Comparison of ENCODE assay signal across 15 cellular contexts in genomic region chr7:156014808-156015207, GRCh38.
A peak's percentile ranks its signal among the peaks of the same experiment; 100 is the strongest.
DNase-seq lines count a peak whose midpoint lies in the region; ATAC-seq and TF ChIP-seq lines count a peak whose summit lies in the region.
"Had no signal": no experiment of that assay in that cellular context is flagged by ENCODE, and none has a peak within 500 bp of the region (broad histone marks: within the 10 kb centered on the region; RNA-seq: fewer than 3 reads in every experiment).

No MANE protein-coding gene starts in this region.

- intact Hi-C loops in activated CD4-positive, alpha-beta T cell treated with anti-CD3 and anti-CD28 coated beads for 36 hours (cut with DNase I, micrococcal nuclease) = no loop called here
- intact Hi-C loops in natural killer cell (cut with micrococcal nuclease) = no loop called here

- H2AFZ ChIP-seq in osteoblast (ENCODE audit: low read length) = no peak overlapping the region
- H2AFZ ChIP-seq: GM23338 had no signal

- H3K36me3 ChIP-seq in osteoblast (ENCODE audit: insufficient read depth, low read length) = no peaks in the 10 kb centered on the region

- H3K27me3 Mint-ChIP-seq in activated CD4-positive, alpha-beta T cell treated with anti-CD3 and anti-CD28 coated beads, Interleukin-2, amount 10 ng/mL, durations not matched to agents 7 days and 5 days = peaks cover 4% of the 10 kb centered on the region
- peaks cover 2% of the 10 kb centered on the region for H3K27me3 Mint-ChIP-seq in activated CD4-positive, alpha-beta T cell treated with anti-CD3 and anti-CD28 coated beads for 36 hours
- H3K27me3 Mint-ChIP-seq in natural killer cell treated with Interleukin-12 subunit alpha and Interleukin-12 subunit beta and Interleukin-15 and Interleukin-18, amount 100 ng/mL, for 72 hours = peaks cover 8 to 9% of the 10 kb centered on the region in 2 donors
- H3K27me3 Mint-ChIP-seq in natural killer cell (ENCODE audit: low read depth in 2 of 2) = peaks cover 0 to 6% of the 10 kb centered on the region in 2 donors

- H3K27ac ChIP-seq in osteoblast (ENCODE audit: low read depth, low read length) = no peak overlapping the region
- H3K27ac ChIP-seq: 22Rv1 had no signal

- no peaks in the 10 kb centered on the region for H4K20me1 ChIP-seq in osteoblast (ENCODE audit: insufficient read depth, low read length)

- no peaks in the 10 kb centered on the region for H3K4me1 ChIP-seq in osteoblast (ENCODE audit: insufficient read depth, low read length)

- H3K4me2 ChIP-seq in osteoblast (ENCODE audit: insufficient read depth, low read length) = no peak overlapping the region
- H3K4me2 ChIP-seq: GM23338 had no signal

- peaks cover 10% of the 10 kb centered on the region for H3K9me3 Mint-ChIP-seq in activated CD4-positive, alpha-beta T cell treated with anti-CD3 and anti-CD28 coated beads, Interleukin-2, amount 10 ng/mL, durations not matched to agents 7 days and 5 days
- peaks cover 13% of the 10 kb centered on the region for H3K9me3 Mint-ChIP-seq in activated CD4-positive, alpha-beta T cell treated with anti-CD3 and anti-CD28 coated beads for 36 hours (ENCODE audit: low read depth)
- H3K9me3 Mint-ChIP-seq in natural killer cell treated with Interleukin-12 subunit alpha and Interleukin-12 subunit beta and Interleukin-15 and Interleukin-18, amount 100 ng/mL, for 72 hours = no peaks in the 10 kb centered on the region
- H3K9me3 Mint-ChIP-seq in natural killer cell = peaks cover 2 to 4% of the 10 kb centered on the region in 2 donors
- H3K9me3 Mint-ChIP-seq: GM23338 had no signal

- H3K4me3 Mint-ChIP-seq in activated CD4-positive, alpha-beta T cell treated with anti-CD3 and anti-CD28 coated beads, Interleukin-2, amount 10 ng/mL, durations not matched to agents 7 days and 5 days = no peak overlapping the region
- no peak overlapping the region for H3K4me3 Mint-ChIP-seq in activated CD4-positive, alpha-beta T cell treated with anti-CD3 and anti-CD28 coated beads for 36 hours
- no peak overlapping the region for H3K4me3 Mint-ChIP-seq in natural killer cell treated with Interleukin-12 subunit alpha and Interleukin-12 subunit beta and Interleukin-15 and Interleukin-18, amount 100 ng/mL, for 72 hours
- no peak overlapping the region for H3K4me3 Mint-ChIP-seq in natural killer cell
- H3K4me3 Mint-ChIP-seq: CD14-positive monocyte; CD8-positive, alpha-beta T cell; GM23338 had no signal

- POLR2A ChIA-PET in activated CD4-positive, alpha-beta T cell treated with anti-CD3 and anti-CD28 coated beads, Interleukin-2, amount 10 ng/mL, durations not matched to agents 7 days and 5 days (lab: Charles Lee) = no interaction called here
- POLR2A ChIA-PET in activated CD4-positive, alpha-beta T cell treated with anti-CD3 and anti-CD28 coated beads for 36 hours (lab: Charles Lee) = no interaction called here

- no peaks in the 10 kb centered on the region for H3K79me2 ChIP-seq in osteoblast (ENCODE audit: insufficient read depth, low read length)

- H3K27me3 ChIP-seq in osteoblast (ENCODE audit: insufficient read depth, low read length) = no peaks in the 10 kb centered on the region

- no peak for ATAC-seq in activated CD4-positive, alpha-beta T cell treated with anti-CD3 and anti-CD28 coated beads for 36 hours
- ATAC-seq in natural killer cell treated with Interleukin-12 subunit alpha and Interleukin-12 subunit beta and Interleukin-15 and Interleukin-18, amount 100 ng/mL, for 72 hours = no peak
- no peak for ATAC-seq in natural killer cell
- ATAC-seq in SK-N-SH treated with all-trans-retinoic acid at 6 μM for 48 hours = no peak
- ATAC-seq: CD8-positive, alpha-beta T cell; GM23338 had no signal

- H3K36me3 Mint-ChIP-seq in activated CD4-positive, alpha-beta T cell treated with anti-CD3 and anti-CD28 coated beads, Interleukin-2, amount 10 ng/mL, durations not matched to agents 7 days and 5 days (ENCODE audit: low read depth) = no peaks in the 10 kb centered on the region
- no peaks in the 10 kb centered on the region for H3K36me3 Mint-ChIP-seq in activated CD4-positive, alpha-beta T cell treated with anti-CD3 and anti-CD28 coated beads for 36 hours (ENCODE audit: low read depth)
- H3K36me3 Mint-ChIP-seq in natural killer cell treated with Interleukin-12 subunit alpha and Interleukin-12 subunit beta and Interleukin-15 and Interleukin-18, amount 100 ng/mL, for 72 hours = no peaks in the 10 kb centered on the region
- H3K36me3 Mint-ChIP-seq in natural killer cell = no peaks in the 10 kb centered on the region
- H3K36me3 Mint-ChIP-seq: CD14-positive monocyte; CD8-positive, alpha-beta T cell had no signal

- H3K9me3 ChIP-seq in osteoblast (ENCODE audit: low read depth, low read length) = no peaks in the 10 kb centered on the region

- TF ChIP-seq CTCF in natural killer cell (IDR thresholded peaks at IDR 0.05) (no peak), osteoblast (IDR thresholded peaks at IDR 0.05; ENCODE audit: extremely low read depth, low read depth, low read length) (no peak)

- no peak overlapping the region for H3K4me3 ChIP-seq in osteoblast (ENCODE audit: insufficient read depth, low read length)
- H3K4me3 ChIP-seq: GM23338 had no signal

- no peak for DNase-seq in activated CD4-positive, alpha-beta T cell treated with anti-CD3 and anti-CD28 coated beads, Interleukin-2, amount 10 ng/mL, durations not matched to agents 7 days and 5 days
- no peak for DNase-seq in activated CD4-positive, alpha-beta T cell treated with anti-CD3 and anti-CD28 coated beads for 36 hours
- DNase-seq in natural killer cell treated with Interleukin-12 subunit alpha and Interleukin-12 subunit beta and Interleukin-15 and Interleukin-18, amount 100 ng/mL, for 72 hours (ENCODE audit: low spot score) = peak; percentile 40
- DNase-seq in natural killer cell (no peak), osteoblast (ENCODE audit: insufficient read length, low spot score, missing footprints) (peak; percentile 17), NCI-H774 (lab: John Stamatoyannopoulos, UW) (no peak)
- DNase-seq: COR-L47, DMS153, DMS79 treated with DMSO at 0.1 percent for 48 hours, EL had no signal

- CTCF ChIA-PET in activated CD4-positive, alpha-beta T cell treated with anti-CD3 and anti-CD28 coated beads, Interleukin-2, amount 10 ng/mL, durations not matched to agents 7 days and 5 days (lab: Charles Lee) = interaction anchor here (0.8 kb wide), 1 partner anchor 471 kb away, joined by 3 read pairs; no protein-coding TSS in a partner anchor
- CTCF ChIA-PET in activated CD4-positive, alpha-beta T cell treated with anti-CD3 and anti-CD28 coated beads for 36 hours (lab: Charles Lee) = interaction anchor here (1.4 kb wide), 1 partner anchor 17 kb away, joined by 3 read pairs; no protein-coding TSS in a partner anchor

- peak overlapping the region; percentile 1 for H3K27ac Mint-ChIP-seq in activated CD4-positive, alpha-beta T cell treated with anti-CD3 and anti-CD28 coated beads, Interleukin-2, amount 10 ng/mL, durations not matched to agents 7 days and 5 days
- H3K27ac Mint-ChIP-seq in activated CD4-positive, alpha-beta T cell treated with anti-CD3 and anti-CD28 coated beads for 36 hours = no peak overlapping the region
- no peak overlapping the region for H3K27ac Mint-ChIP-seq in natural killer cell treated with Interleukin-12 subunit alpha and Interleukin-12 subunit beta and Interleukin-15 and Interleukin-18, amount 100 ng/mL, for 72 hours
- H3K27ac Mint-ChIP-seq in natural killer cell = no peak overlapping the region
- H3K27ac Mint-ChIP-seq: CD14-positive monocyte; CD8-positive, alpha-beta T cell; GM23338 had no signal

- H3K4me1 Mint-ChIP-seq in activated CD4-positive, alpha-beta T cell treated with anti-CD3 and anti-CD28 coated beads, Interleukin-2, amount 10 ng/mL, durations not matched to agents 7 days and 5 days = peaks cover 9% of the 10 kb centered on the region
- H3K4me1 Mint-ChIP-seq in activated CD4-positive, alpha-beta T cell treated with anti-CD3 and anti-CD28 coated beads for 36 hours = peaks cover 5% of the 10 kb centered on the region
- H3K4me1 Mint-ChIP-seq in natural killer cell treated with Interleukin-12 subunit alpha and Interleukin-12 subunit beta and Interleukin-15 and Interleukin-18, amount 100 ng/mL, for 72 hours (ENCODE audit: low read depth in 2 of 2) = no peaks in the 10 kb centered on the region
- H3K4me1 Mint-ChIP-seq in natural killer cell = no peaks in the 10 kb centered on the region
- H3K4me1 Mint-ChIP-seq: CD14-positive monocyte had no signal

TF ChIP-seq in SK-N-SH treated with all-trans-retinoic acid at 6 μM for 48 hours, 23 proteins besides CTCF, POLR2A, EP300 and RAD21 (continues in another document):
- TF ChIP-seq, protein P1, sequence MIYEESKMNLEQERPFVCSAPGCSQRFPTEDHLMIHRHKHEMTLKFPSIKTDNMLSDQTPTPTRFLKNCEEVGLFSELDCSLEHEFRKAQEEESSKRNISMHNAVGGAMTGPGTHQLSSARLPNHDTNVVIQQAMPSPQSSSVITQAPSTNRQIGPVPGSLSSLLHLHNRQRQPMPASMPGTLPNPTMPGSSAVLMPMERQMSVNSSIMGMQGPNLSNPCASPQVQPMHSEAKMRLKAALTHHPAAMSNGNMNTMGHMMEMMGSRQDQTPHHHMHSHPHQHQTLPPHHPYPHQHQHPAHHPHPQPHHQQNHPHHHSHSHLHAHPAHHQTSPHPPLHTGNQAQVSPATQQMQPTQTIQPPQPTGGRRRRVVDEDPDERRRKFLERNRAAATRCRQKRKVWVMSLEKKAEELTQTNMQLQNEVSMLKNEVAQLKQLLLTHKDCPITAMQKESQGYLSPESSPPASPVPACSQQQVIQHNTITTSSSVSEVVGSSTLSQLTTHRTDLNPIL (CRISPR knock-in tag; IDR thresholded peaks at IDR 0.05; ENCODE audit: low read depth) = no peak
- TF ChIP-seq BACH2 (CRISPR knock-in tag; IDR thresholded peaks at IDR 0.05; ENCODE audit: borderline replicate concordance) (no peak), ISL1 (CRISPR knock-in tag; IDR thresholded peaks at IDR 0.05) (no peak), ZNF8 (CRISPR knock-in tag; IDR thresholded peaks at IDR 0.05) (no peak), ESRRG (CRISPR knock-in tag; IDR thresholded peaks at IDR 0.05) (no peak), ZC3H10 (CRISPR knock-in tag; IDR thresholded peaks at IDR 0.05) (no peak), OSR1 (CRISPR knock-in tag; IDR thresholded peaks at IDR 0.05) (no peak), ZFP30 (CRISPR knock-in tag; IDR thresholded peaks at IDR 0.05) (no peak)

Comparison
In these comparisons a context has a peak if more than half of its experiments do, and no peak if none do; other contexts are left out.
1. DNase-seq: peak in natural killer cell treated with Interleukin-12 subunit alpha and Interleukin-12 subunit beta and Interleukin-15 and Interleukin-18, amount 100 ng/mL, for 72 hours (single experiment) and osteoblast (single experiment); none in activated CD4-positive, alpha-beta T cell treated with anti-CD3 and anti-CD28 coated beads, Interleukin-2, amount 10 ng/mL, durations not matched to agents 7 days and 5 days (single experiment), activated CD4-positive, alpha-beta T cell treated with anti-CD3 and anti-CD28 coated beads for 36 hours (single experiment), natural killer cell (single experiment) and NCI-H774 (single experiment).